In the genomic region with DNA sequence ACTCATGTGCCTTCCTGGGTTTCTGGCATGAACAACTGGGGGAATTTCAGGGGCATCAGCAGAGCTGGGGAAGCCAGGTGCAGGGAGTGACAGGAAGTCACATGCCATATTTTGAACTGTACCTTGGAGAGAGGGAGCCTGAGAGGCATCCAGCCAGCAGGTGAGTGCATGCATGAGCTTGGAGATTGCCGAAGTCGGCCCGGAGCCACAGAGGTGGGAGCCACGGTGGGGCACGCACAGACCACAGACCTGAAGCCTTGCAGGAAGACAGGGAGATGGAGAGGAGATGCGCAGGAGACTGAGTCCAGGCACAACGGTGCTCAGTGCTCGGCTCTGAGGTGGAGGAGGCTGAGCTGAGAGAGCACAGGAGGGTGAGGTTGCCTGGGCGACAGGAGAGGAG, we compare ENCODE assay signal across 18 cellular contexts. TPM values are rescaled to one million over a fixed set of nuclear protein-coding genes. Genes with fewer than 3 reads are reported as not detected.
A peak's percentile ranks its signal among the peaks of the same experiment; 100 is the strongest.
DNase-seq lines count a peak whose midpoint lies in the region; ATAC-seq and TF ChIP-seq lines count a peak whose summit lies in the region.
"Had no signal": no experiment of that assay in that cellular context is flagged by ENCODE, and none has a peak within 500 bp of the region (broad histone marks: within the 10 kb centered on the region; RNA-seq: fewer than 3 reads in every experiment).

No MANE protein-coding gene starts in this region.

- H3K36me3 Mint-ChIP-seq in MCF 10A (ENCODE audit: insufficient read depth, unreplicated experiment) = peaks cover 6% of the 10 kb centered on the region
- no peaks in the 10 kb centered on the region for H3K36me3 Mint-ChIP-seq in memory B cell

- no peaks in the 10 kb centered on the region for H3K79me2 ChIP-seq in mammary epithelial cell (ENCODE audit: insufficient read depth, low read length)
- H3K79me2 ChIP-seq in OCI-LY1 (ENCODE audit: insufficient read depth, low read length) = no peaks in the 10 kb centered on the region

- POLR2A ChIA-PET in MCF 10A (lab: Yijun Ruan, JAX) = interaction anchor here (0.6 to 1.1 kb wide), 2 partner anchors 19 to 366 kb away, joined by 3 read pairs; no protein-coding TSS in a partner anchor

- H3K27ac ChIP-seq in mammary epithelial cell (ENCODE audit: insufficient read depth, low read depth, low read length) = no peak overlapping the region
- H3K27ac ChIP-seq in OCI-LY1 (ENCODE audit: low read depth, low read length, poor library complexity, severe bottlenecking) = peak overlapping the region; percentile 24
- peak overlapping the region in 2 of 3 donors; percentile 68 to 82 for H3K27ac ChIP-seq in thyroid gland
- H3K27ac ChIP-seq in uterus = no peak overlapping the region
- H3K27ac ChIP-seq: epithelial cell of prostate had no signal

- no peaks in the 10 kb centered on the region for H3K9me3 Mint-ChIP-seq in MCF 10A (ENCODE audit: unreplicated experiment)
- H3K9me3 Mint-ChIP-seq in memory B cell = no peaks in the 10 kb centered on the region
- H3K9me3 Mint-ChIP-seq: dendritic cell treated with granulocyte-macrophage colony-stimulating factor and Interleukin-4, amounts not matched to agents 40 ng/mL and 50 ng/mL, for 4 days; stimulated activated naive CD8-positive, alpha-beta T cell treated with anti-CD3 and anti-CD28 coated beads, Interleukin-15, Interleukin-2, amounts not matched to agents 100 ng/mL and 50 ng/mL, for 24 hours had no signal

- H3K4me1 Mint-ChIP-seq in MCF 10A (ENCODE audit: insufficient read depth, unreplicated experiment) (peaks cover 23% of the 10 kb centered on the region), memory B cell (peaks cover 11% of the 10 kb centered on the region)

- peaks cover 20% of the 10 kb centered on the region for H3K4me1 ChIP-seq in mammary epithelial cell (ENCODE audit: insufficient read depth, low read length)
- peaks cover 63% of the 10 kb centered on the region for H3K4me1 ChIP-seq in OCI-LY1 (ENCODE audit: insufficient read depth, low read length, severe bottlenecking)
- H3K4me1 ChIP-seq in thyroid gland = peaks cover 34 to 72% of the 10 kb centered on the region in 2 donors
- H3K4me1 ChIP-seq in uterus = no peaks in the 10 kb centered on the region

- no peak for ATAC-seq in memory B cell (ENCODE audit: low read depth)
- ATAC-seq: K562 had no signal

- H3K27ac Mint-ChIP-seq in MCF 10A (ENCODE audit: low read depth, unreplicated experiment) (no peak overlapping the region), memory B cell (peak overlapping the region; percentile 6)
- H3K27ac Mint-ChIP-seq: dendritic cell treated with granulocyte-macrophage colony-stimulating factor and Interleukin-4, amounts not matched to agents 40 ng/mL and 50 ng/mL, for 4 days; stimulated activated naive CD8-positive, alpha-beta T cell treated with anti-CD3 and anti-CD28 coated beads, Interleukin-15, Interleukin-2, amounts not matched to agents 100 ng/mL and 50 ng/mL, for 24 hours had no signal

- H3K27me3 Mint-ChIP-seq in MCF 10A (ENCODE audit: insufficient read depth, unreplicated experiment) (no peaks in the 10 kb centered on the region), memory B cell (no peaks in the 10 kb centered on the region)
- H3K27me3 Mint-ChIP-seq: dendritic cell treated with granulocyte-macrophage colony-stimulating factor and Interleukin-4, amounts not matched to agents 40 ng/mL and 50 ng/mL, for 4 days; stimulated activated naive CD8-positive, alpha-beta T cell treated with anti-CD3 and anti-CD28 coated beads, Interleukin-15, Interleukin-2, amounts not matched to agents 100 ng/mL and 50 ng/mL, for 24 hours had no signal

- no peaks in the 10 kb centered on the region for H3K9me2 ChIP-seq in OCI-LY1 (ENCODE audit: low read depth, low read length)

- no peak overlapping the region for H3K4me3 Mint-ChIP-seq in MCF 10A (ENCODE audit: unreplicated experiment)
- no peak overlapping the region for H3K4me3 Mint-ChIP-seq in memory B cell
- H3K4me3 Mint-ChIP-seq: dendritic cell treated with granulocyte-macrophage colony-stimulating factor and Interleukin-4, amounts not matched to agents 40 ng/mL and 50 ng/mL, for 4 days; stimulated activated naive CD8-positive, alpha-beta T cell treated with anti-CD3 and anti-CD28 coated beads, Interleukin-15, Interleukin-2, amounts not matched to agents 100 ng/mL and 50 ng/mL, for 24 hours had no signal

- H3K4me3 ChIP-seq in mammary epithelial cell (replicated peaks in 1 of 3; ENCODE audit: insufficient read depth in 1 of 3, low read depth in 2 of 3, low read length in 3 of 3) = no peak overlapping the region
- H3K4me3 ChIP-seq in OCI-LY1 (ENCODE audit: low read depth, low read length, poor library complexity, severe bottlenecking) = no peak overlapping the region
- no peak overlapping the region for H3K4me3 ChIP-seq in thyroid gland (replicated peaks in 1 of 3)
- H3K4me3 ChIP-seq in uterus = no peak overlapping the region
- H3K4me3 ChIP-seq: K562 had no signal

- dilution Hi-C loops in mammary epithelial cell (cut with HindIII; ENCODE audit: low sequenced_read_pairs) = no loop called here

- H2AFZ ChIP-seq in mammary epithelial cell (ENCODE audit: low read depth, low read length) = no peak overlapping the region
- H2AFZ ChIP-seq in OCI-LY1 (ENCODE audit: low read length) = no peak overlapping the region

- H3K9me3 ChIP-seq in mammary epithelial cell (replicated peaks; ENCODE audit: insufficient read depth, low read length) = no peaks in the 10 kb centered on the region
- H3K9me3 ChIP-seq in OCI-LY1 (ENCODE audit: low read length) = no peaks in the 10 kb centered on the region
- H3K9me3 ChIP-seq in thyroid gland = no peaks in the 10 kb centered on the region
- no peaks in the 10 kb centered on the region for H3K9me3 ChIP-seq in uterus

- TF ChIP-seq POLR2A in thyroid gland (IDR thresholded peaks at IDR 0.05) (no peak), uterus (IDR thresholded peaks at IDR 0.05) (no peak)

- in situ Hi-C loops in mammary epithelial cell (cut with MboI; ENCODE audit: low sequenced_read_pairs in 2 of 2) = loop anchor here (5.0 to 10.0 kb wide), 3 partner anchors 132 to 304 kb away; a partner anchor contains a TSS

- intact Hi-C loops in mammary epithelial cell (cut with micrococcal nuclease) = loop anchor here (10.0 kb wide), 1 partner anchor 242 kb away; no protein-coding TSS in a partner anchor
- intact Hi-C loops in MCF 10A (cut with micrococcal nuclease) = no loop called here
- intact Hi-C loops in thyroid gland (cut with DNase I) = loop anchor here (5.0 to 10.0 kb wide), 3 partner anchors 134 to 304 kb away; a partner anchor contains a TSS
- intact Hi-C loops in uterus (cut with DNase I; ENCODE audit: low total_unique reads) = loop anchor here (5.0 to 10.0 kb wide), 2 partner anchors 132 to 304 kb away; no protein-coding TSS in a partner anchor

- H4K20me1 ChIP-seq in mammary epithelial cell (ENCODE audit: insufficient read depth, low read length) = no peaks in the 10 kb centered on the region
- no peaks in the 10 kb centered on the region for H4K20me1 ChIP-seq in OCI-LY1 (ENCODE audit: insufficient read depth, low read length)

- BruUV-seq in mammary epithelial cell (replicated peaks; lab: Mats Ljungman, UMichigan) = no TSS peak
- no TSS peak for BruUV-seq in MCF 10A (replicated peaks; lab: Mats Ljungman, UMichigan)

- H3K4me2 ChIP-seq in mammary epithelial cell (ENCODE audit: insufficient read depth, low read depth, low read length) (no peak overlapping the region), OCI-LY1 (ENCODE audit: low read length) (no peak overlapping the region)

- TF ChIP-seq CTCF in mammary epithelial cell (conservative IDR thresholded peaks at IDR 0.05 in 1 of 2, IDR thresholded peaks at IDR 0.05 in 1 of 2; ENCODE audit: extremely low read depth in 1 of 2, insufficient read depth in 1 of 2, low read depth in 1 of 2, low read length in 2 of 2) (no peak), MCF 10A (IDR thresholded peaks at IDR 0.05; ENCODE audit: unreplicated experiment) (no peak), OCI-LY1 (IDR thresholded peaks at IDR 0.05; ENCODE audit: low read length) (no peak), thyroid gland (IDR thresholded peaks at IDR 0.05) (no peak), uterus (IDR thresholded peaks at IDR 0.05) (no peak)

- WGBS in mammary epithelial cell (ENCODE audit: low coverage, missing lambda C conversion rate) = 43% methylated on average over 8 of the region's 9 CpGs
- 86 to 88% methylated on average over 9 of the region's 9 CpGs for WGBS in thyroid gland, 2 donors

- no peaks in the 10 kb centered on the region for H3F3A ChIP-seq in OCI-LY1 (ENCODE audit: insufficient read depth, low read length)

- no peak overlapping the region for H3K9ac ChIP-seq in mammary epithelial cell (ENCODE audit: insufficient read depth, low read length)
- no peak overlapping the region for H3K9ac ChIP-seq in OCI-LY1 (ENCODE audit: low read length)

- H3K36me3 ChIP-seq in mammary epithelial cell (ENCODE audit: insufficient read depth, low read length) (no peaks in the 10 kb centered on the region), OCI-LY1 (ENCODE audit: insufficient read depth, low read length) (peaks cover 10% of the 10 kb centered on the region; the same call in 1 of the 2 replicates), thyroid gland (no peaks in the 10 kb centered on the region), uterus (no peaks in the 10 kb centered on the region)

- CTCF ChIA-PET in mammary epithelial cell (lab: Charles Lee; ENCODE audit: low non-redundant PET) = interaction anchor here (0.6 kb wide), 1 partner anchor 11 kb away, joined by 4 read pairs; no protein-coding TSS in a partner anchor
- CTCF ChIA-PET in MCF 10A (lab: Yijun Ruan, JAX) = interaction anchor here (0.5 to 1.4 kb wide), 9 partner anchors 25 to 397 kb away, joined by 3 to 7 read pairs (median 3); no protein-coding TSS in a partner anchor

- no peaks in the 10 kb centered on the region for H3K27me3 ChIP-seq in mammary epithelial cell (ENCODE audit: insufficient read depth, low read length)
- H3K27me3 ChIP-seq in OCI-LY1 (ENCODE audit: insufficient read depth, low read length) = no peaks in the 10 kb centered on the region
- no peaks in the 10 kb centered on the region for H3K27me3 ChIP-seq in thyroid gland
- H3K27me3 ChIP-seq in uterus = no peaks in the 10 kb centered on the region

- peak; percentile 25 for DNase-seq in mammary epithelial cell
- no peak for DNase-seq in MCF 10A (ENCODE audit: unreplicated experiment)
- DNase-seq in memory B cell (ENCODE audit: low spot score in 2 of 2) = no peak
- DNase-seq in thyroid gland = no peak
- no peak for DNase-seq in EL
- DNase-seq in NCI-H345 treated with DMSO at 0.1 percent for 48 hours (lab: John Stamatoyannopoulos, UW; ENCODE audit: unreplicated experiment) = no peak
- no peak for DNase-seq in uterus
- DNase-seq: activated CD4-positive, alpha-beta T cell treated with anti-CD3 and anti-CD28 coated beads, Interleukin-2, amount 50 U/mL, for 48 hours; activated naive CD4-positive, alpha-beta T cell treated with anti-CD3 and anti-CD28 coated beads, Interleukin-2, amount 50 U/mL, for 16 hours; foreskin melanocyte; NCI-H345; Right ventricle myocardium superior; T-helper 1 cell had no signal

RNA-seq across cellular contexts. Expression of a gene that starts 55.1 kb away (rescaled TPM):
- 1 to 10 TPM; 2.7 to 7.8 TPM for total RNA-seq in mammary epithelial cell
- 1.8 TPM for polyA plus RNA-seq in mammary epithelial cell
- polyA minus RNA-seq in mammary epithelial cell = 0.78 TPM
- 8.0 and 9.4 TPM in 2 replicates for total RNA-seq in MCF 10A (2022)
- 10 to 100 TPM; 14.0 to 75.9 (median 18.7) TPM for total RNA-seq in thyroid gland
- total RNA-seq in uterus = 10 to 100 TPM in 2 of 4 donors, 1 to 10 TPM in 2; 1.8 to 76.5 (median 10.9) TPM

Comparison
In these comparisons a context has a peak if more than half of its experiments do, and no peak if none do; other contexts are left out.
1. H3K27ac ChIP-seq: peak in OCI-LY1 (single experiment) and thyroid gland (2 of 3); none in mammary epithelial cell (single experiment) and uterus (0 of 2).